9 cellular contexts compared by ENCODE assay signal in the genomic region with DNA sequence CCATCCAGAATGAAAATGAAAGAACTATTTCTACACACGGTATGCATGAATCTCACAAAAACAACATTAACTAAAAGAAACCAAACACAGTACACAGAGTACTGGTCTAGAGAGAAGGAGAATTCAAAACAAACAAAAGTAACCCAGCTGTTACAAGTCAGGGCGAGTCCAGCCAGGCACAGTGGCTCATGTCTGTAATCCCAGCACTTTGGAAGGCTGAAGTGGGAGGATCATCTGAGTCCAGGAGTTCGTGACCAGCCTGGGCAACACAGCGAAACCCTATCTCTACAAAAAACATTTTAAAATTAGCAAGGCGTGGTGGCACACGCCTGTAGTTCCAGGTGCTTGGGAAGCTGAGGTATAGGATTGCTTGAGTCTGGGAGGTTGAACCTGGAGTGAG. TPM values are rescaled to one million over a fixed set of nuclear protein-coding genes. Genes with fewer than 3 reads are reported as not detected.
DNase-seq lines count a peak whose midpoint lies in the region; ATAC-seq, FAIRE-seq and TF ChIP-seq lines count a peak whose summit lies in the region.
"Had no signal": no experiment of that assay in that cellular context is flagged by ENCODE, and none has a peak within 500 bp of the region (broad histone marks: within the 10 kb centered on the region; RNA-seq: fewer than 3 reads in every experiment).

No MANE protein-coding gene starts in this region.

- H3K9me2 ChIP-seq in GM23248 (ENCODE audit: insufficient read depth): no peaks in the 10 kb centered on the region

- H3K27me3 ChIP-seq in GM23248 (replicated peaks; ENCODE audit: insufficient read depth) (no peaks in the 10 kb centered on the region), SJCRH30 (no peaks in the 10 kb centered on the region), small intestine (ENCODE audit: control insufficient read depth in 2 of 2, insufficient read depth in 2 of 2, low read length in 2 of 2) (no peaks in the 10 kb centered on the region)

- no peaks in the 10 kb centered on the region for H3K9me3 ChIP-seq in GM23248 (ENCODE audit: low read depth)
- no peaks in the 10 kb centered on the region for H3K9me3 ChIP-seq in SJCRH30 (replicated peaks)
- H3K9me3 ChIP-seq in small intestine (ENCODE audit: control insufficient read depth, low read depth): no peaks in the 10 kb centered on the region

- peak overlapping the region; percentile 25 for H2AFZ ChIP-seq in GM23248

- no peak for TF ChIP-seq CTCF in epithelial cell of esophagus (IDR thresholded peaks at IDR 0.05; ENCODE audit: insufficient read depth, low read depth, low read length, missing control alignments)

- FAIRE-seq in small intestine (lab: Jason Lieb, UNC): no peak
- FAIRE-seq: endometrium had no signal

- DNase-seq in GM23248: peak; percentile 13
- DNase-seq in SJCRH30: peak; percentile 34 to 58
- peak; percentile 68 for DNase-seq in epithelial cell of esophagus (ENCODE audit: low read depth)
- DNase-seq in small intestine: peak; percentile 18
- no peak for DNase-seq in pons (ENCODE audit: low spot score)
- no peak for DNase-seq in medulla oblongata (ENCODE audit: extremely low spot score)
- DNase-seq: H7 had no signal

- in situ Hi-C loops in GM23248 (cut with MboI): no loop called here

- peaks cover 44% of the 10 kb centered on the region for H3K79me2 ChIP-seq in GM23248 (ENCODE audit: insufficient read depth)

- no peak overlapping the region for H3K9ac ChIP-seq in GM23248

- no peak overlapping the region for H3K4me3 ChIP-seq in GM23248
- H3K4me3 ChIP-seq in SJCRH30: peak overlapping the region; percentile 71; the same call in 1 of the 2 replicates
- H3K4me3 ChIP-seq in epithelial cell of esophagus (ENCODE audit: low read length): peak overlapping the region; percentile 96
- no peak overlapping the region for H3K4me3 ChIP-seq in small intestine (ENCODE audit: low read depth in 1 of 2, low read length in 2 of 2)

- H3K4me1 ChIP-seq in GM23248 (ENCODE audit: insufficient read depth) (peaks cover 13% of the 10 kb centered on the region; the same call in 1 of the 2 replicates), SJCRH30 (peaks cover 15% of the 10 kb centered on the region), small intestine (ENCODE audit: control insufficient read depth in 2 of 2, insufficient read depth in 1 of 2, low read depth in 1 of 2, low read length in 1 of 2) (peaks cover 4 to 7% of the 10 kb centered on the region in 2 donors)

- no peaks in the 10 kb centered on the region for H4K20me1 ChIP-seq in GM23248 (ENCODE audit: insufficient read depth)

- ATAC-seq in GM21360 (IDR thresholded peaks at IDR 0.05; ENCODE audit: unreplicated experiment): no peak

- H3K27ac ChIP-seq in GM23248: no peak overlapping the region
- peak overlapping the region; percentile 78 for H3K27ac ChIP-seq in SJCRH30
- H3K27ac ChIP-seq in small intestine (ENCODE audit: low read depth in 1 of 2, low read length in 1 of 2): peak overlapping the region in 1 of 2 donors; percentile 59

- H3K36me3 ChIP-seq in GM23248 (ENCODE audit: low read depth) (0 out of 2 replicates have a peak, but pooled peaks cover 12% of the 10 kb centered on the region), SJCRH30 (peaks cover 20% of the 10 kb centered on the region), small intestine (ENCODE audit: control insufficient read depth in 2 of 2, insufficient read depth in 2 of 2, low read length in 2 of 2) (peaks cover 5 to 8% of the 10 kb centered on the region in 2 donors)

- H3K4me2 ChIP-seq in GM23248 (ENCODE audit: unreplicated experiment): no peak overlapping the region

- no peaks in the 10 kb centered on the region for H3F3A ChIP-seq in GM23248 (ENCODE audit: insufficient read depth)

- 90 to 91% methylated on average over 6 of the region's 6 CpGs for WGBS in GM23248 (ENCODE audit: low coverage in 1 of 2, low lambda C conversion rate in 2 of 2, missing lambda C conversion rate in 2 of 2), 2 experiments
- WGBS in small intestine, 3 donors: 57 to 62% (median 61%) methylated on average over 6 of the region's 6 CpGs

RNA-seq across cellular contexts. Expression of a gene that starts 1.7 kb away (rescaled TPM):
- total RNA-seq in GM23248 (2014; rRNA removed; shearing (Covaris generic)): 94.8 and 137 TPM in 2 replicates
- polyA plus RNA-seq in GM23248 (2016; fragmentation: Nextera tagmentation; extraction: Ambion mirVana): 112 and 113 TPM in 2 replicates
- total RNA-seq in SJCRH30 (2014; rRNA removed; shearing (Covaris generic)): 137 and 155 TPM in 2 replicates
- 100 to 1,000 TPM in 1 of 3 donors, 10 to 100 TPM in 2; 84.1 to 111 (median 99.2) TPM for polyA plus RNA-seq in small intestine

RNA-seq across cellular contexts. Expression of a gene that starts 27.6 kb away (rescaled TPM):
- total RNA-seq in GM23248 (2014; rRNA removed; shearing (Covaris generic)): 1.4 and 6.1 TPM in 2 replicates
- 1.2 and 2.1 TPM in 2 replicates for polyA plus RNA-seq in GM23248 (2016; fragmentation: Nextera tagmentation; extraction: Ambion mirVana)
- total RNA-seq in SJCRH30 (2014; rRNA removed; shearing (Covaris generic)): 5.2 and 6.1 TPM in 2 replicates
- polyA plus RNA-seq in small intestine: 1 to 10 TPM in 1 of 3 donors, under 1 TPM in 2; under 0.01 to 1.2 (median 0.67) TPM

RNA-seq across cellular contexts. Expression of a gene that starts 34.8 kb away (rescaled TPM):
- total RNA-seq in GM23248 (2014; rRNA removed; shearing (Covaris generic)): not detected in 2 replicates
- polyA plus RNA-seq in GM23248 (2016; fragmentation: Nextera tagmentation; extraction: Ambion mirVana) (not detected in 2 replicates), small intestine (100 to 1,000 TPM in 1 of 3 donors, 10 to 100 TPM in 2; 17.0 to 139 (median 23.5) TPM)
- total RNA-seq in SJCRH30 (2014; rRNA removed; shearing (Covaris generic)): 16.4 and 16.7 TPM in 2 replicates

Comparison
In these comparisons a context has a peak if more than half of its experiments do, and no peak if none do; other contexts are left out.
1. DNase-seq: peak in GM23248 (single experiment), SJCRH30 (2 of 2), epithelial cell of esophagus (single experiment) and small intestine (single experiment); none in pons (single experiment) and medulla oblongata (single experiment).
2. H3K4me3 ChIP-seq: peak in SJCRH30 (single experiment) and epithelial cell of esophagus (single experiment); none in GM23248 (single experiment) and small intestine (0 of 2).
3. RNA of a gene that starts 34.8 kb away (total RNA-seq): 16.4 to 16.7 TPM in SJCRH30; not detected in GM23248; every median in the first group is over 10 times any median in the second.